In genomic region chr2:131120815-131121317, GRCh38 we compare ENCODE assay signal across 18 cellular contexts. TPM values are rescaled to one million over a fixed set of nuclear protein-coding genes. Genes with fewer than 3 reads are reported as not detected.
DNase-seq lines count a peak whose midpoint lies in the region; ATAC-seq, FAIRE-seq and TF ChIP-seq lines count a peak whose summit lies in the region.
"Had no signal": no experiment of that assay in that cellular context is flagged by ENCODE, and none has a peak within 500 bp of the region (broad histone marks: within the 10 kb centered on the region; RNA-seq: fewer than 3 reads in every experiment).

No MANE protein-coding gene starts in this region.

- TF ChIP-seq CTCF in C4-2B (conservative IDR thresholded peaks at IDR 0.05) (no peak), nephron progenitor cell (IDR thresholded peaks at IDR 0.05) (no peak)

- H3K9me3 ChIP-seq in CD4-positive, CD25-positive, alpha-beta regulatory T cell (ENCODE audit: control insufficient read depth in 2 of 2, low read length in 2 of 2): no peaks in the 10 kb centered on the region
- H3K9me3 ChIP-seq in small intestine (ENCODE audit: control insufficient read depth, low read depth): no peaks in the 10 kb centered on the region

- WGBS in small intestine, 3 donors: 92% methylated on average over 12 of the region's 12 CpGs

- no peak for DNase-seq in CD4-positive, CD25-positive, alpha-beta regulatory T cell
- no peak for DNase-seq in activated T-helper 2 cell treated with anti-CD3 and anti-CD28 coated beads, Interferon-gamma antibody, Interleukin-2, Interleukin-4, amounts not matched to agents 10 μg/mL and 5 μg/mL and 100 μg/mL, durations not matched to agents 14 hours and 24 hours and 36 hours (ENCODE audit: low spot score)
- no peak for DNase-seq in nephron progenitor cell
- no peak for DNase-seq in OCI-M2 (lab: John Stamatoyannopoulos, UW; ENCODE audit: unreplicated experiment)
- no peak for DNase-seq in small intestine
- DNase-seq in NCI-H1417 (lab: John Stamatoyannopoulos, UW): no peak
- DNase-seq: CD8-positive, alpha-beta memory T cell; MM.1S; NCI-H1105; NCI-H187; NCI-H446; NCI-H748 treated with DMSO at 0.1 percent for 48 hours had no signal

- no peak for ATAC-seq in CD4-positive, CD25-positive, alpha-beta regulatory T cell (ENCODE audit: low read depth in 2 of 2)
- ATAC-seq: HepG2, Right ventricle myocardium inferior had no signal

- H3K36me3 Mint-ChIP-seq in CD4-positive, CD25-positive, alpha-beta regulatory T cell: peaks cover 39% of the 10 kb centered on the region
- peaks cover 65% of the 10 kb centered on the region for H3K36me3 Mint-ChIP-seq in activated T-helper 2 cell treated with anti-CD3 and anti-CD28 coated beads, Interferon-gamma antibody, Interleukin-2, Interleukin-4, amounts not matched to agents 10 μg/mL and 5 μg/mL and 100 μg/mL, durations not matched to agents 14 hours and 24 hours and 36 hours (ENCODE audit: low read depth)
- H3K36me3 Mint-ChIP-seq in nephron progenitor cell (ENCODE audit: low read depth): peaks cover 64% of the 10 kb centered on the region

- H3K27ac ChIP-seq in C4-2B (peak overlapping the region; percentile 93), small intestine (ENCODE audit: low read depth in 1 of 2, low read length in 1 of 2) (no peak overlapping the region)
- H3K27ac ChIP-seq in CD4-positive, CD25-positive, alpha-beta regulatory T cell (ENCODE audit: insufficient read depth, low read length, poor library complexity, severe bottlenecking): no peak overlapping the region
- H3K27ac ChIP-seq: KMS-11 had no signal

- no peak for FAIRE-seq in small intestine (lab: Jason Lieb, UNC)
- FAIRE-seq: H54, HepG2 had no signal

- H3K27ac Mint-ChIP-seq in CD4-positive, CD25-positive, alpha-beta regulatory T cell: peak overlapping the region in 2 of 3 donors; percentile 66 to 68
- peak overlapping the region; percentile 24 for H3K27ac Mint-ChIP-seq in activated T-helper 2 cell treated with anti-CD3 and anti-CD28 coated beads, Interferon-gamma antibody, Interleukin-2, Interleukin-4, amounts not matched to agents 10 μg/mL and 5 μg/mL and 100 μg/mL, durations not matched to agents 14 hours and 24 hours and 36 hours
- peak overlapping the region; percentile 95 for H3K27ac Mint-ChIP-seq in nephron progenitor cell
- H3K27ac Mint-ChIP-seq: B cell had no signal

- peak overlapping the region in 1 of 4 donors; percentile 25 for H3K4me3 Mint-ChIP-seq in CD4-positive, CD25-positive, alpha-beta regulatory T cell
- H3K4me3 Mint-ChIP-seq in activated T-helper 2 cell treated with anti-CD3 and anti-CD28 coated beads, Interferon-gamma antibody, Interleukin-2, Interleukin-4, amounts not matched to agents 10 μg/mL and 5 μg/mL and 100 μg/mL, durations not matched to agents 14 hours and 24 hours and 36 hours (ENCODE audit: low read depth): no peak overlapping the region
- no peak overlapping the region for H3K4me3 Mint-ChIP-seq in nephron progenitor cell
- H3K4me3 Mint-ChIP-seq: B cell; CD8-positive, alpha-beta memory T cell had no signal

- intact Hi-C loops in activated T-helper 2 cell treated with anti-CD3 and anti-CD28 coated beads, Interferon-gamma antibody, Interleukin-2, Interleukin-4, amounts not matched to agents 10 μg/mL and 5 μg/mL and 100 μg/mL, durations not matched to agents 14 hours and 24 hours and 36 hours (cut with micrococcal nuclease): no loop called here

- H3K27me3 ChIP-seq in CD4-positive, CD25-positive, alpha-beta regulatory T cell (ENCODE audit: control insufficient read depth, insufficient read depth, low read length): no peaks in the 10 kb centered on the region
- no peaks in the 10 kb centered on the region for H3K27me3 ChIP-seq in small intestine (ENCODE audit: control insufficient read depth in 2 of 2, insufficient read depth in 2 of 2, low read length in 2 of 2)

- no peak overlapping the region for H3K4me3 ChIP-seq in CD4-positive, CD25-positive, alpha-beta regulatory T cell (ENCODE audit: low read depth, low read length)
- no peak overlapping the region for H3K4me3 ChIP-seq in small intestine (ENCODE audit: low read depth in 1 of 2, low read length in 2 of 2)

- H3K27me3 Mint-ChIP-seq in CD4-positive, CD25-positive, alpha-beta regulatory T cell: no peaks in the 10 kb centered on the region
- no peaks in the 10 kb centered on the region for H3K27me3 Mint-ChIP-seq in activated T-helper 2 cell treated with anti-CD3 and anti-CD28 coated beads, Interferon-gamma antibody, Interleukin-2, Interleukin-4, amounts not matched to agents 10 μg/mL and 5 μg/mL and 100 μg/mL, durations not matched to agents 14 hours and 24 hours and 36 hours (ENCODE audit: low read depth)
- H3K27me3 Mint-ChIP-seq in nephron progenitor cell (ENCODE audit: low read depth, poor library complexity): no peaks in the 10 kb centered on the region
- H3K27me3 Mint-ChIP-seq: B cell; CD8-positive, alpha-beta memory T cell had no signal

- H3K36me3 ChIP-seq in CD4-positive, CD25-positive, alpha-beta regulatory T cell (ENCODE audit: control insufficient read depth, insufficient read depth, low read length): peaks cover 41% of the 10 kb centered on the region
- H3K36me3 ChIP-seq in small intestine (ENCODE audit: control insufficient read depth in 2 of 2, insufficient read depth in 2 of 2, low read length in 2 of 2): peaks cover 2 to 4% of the 10 kb centered on the region in 2 donors

- H3K4me1 ChIP-seq in CD4-positive, CD25-positive, alpha-beta regulatory T cell (ENCODE audit: control insufficient read depth, insufficient read depth, low read length, poor library complexity, severe bottlenecking): no peaks in the 10 kb centered on the region
- no peaks in the 10 kb centered on the region for H3K4me1 ChIP-seq in small intestine (ENCODE audit: control insufficient read depth in 2 of 2, insufficient read depth in 1 of 2, low read depth in 1 of 2, low read length in 1 of 2)

- peaks cover 16 to 44% (median 31%) of the 10 kb centered on the region in 4 donors for H3K4me1 Mint-ChIP-seq in CD4-positive, CD25-positive, alpha-beta regulatory T cell
- H3K4me1 Mint-ChIP-seq in activated T-helper 2 cell treated with anti-CD3 and anti-CD28 coated beads, Interferon-gamma antibody, Interleukin-2, Interleukin-4, amounts not matched to agents 10 μg/mL and 5 μg/mL and 100 μg/mL, durations not matched to agents 14 hours and 24 hours and 36 hours (ENCODE audit: low read depth): peaks cover 10% of the 10 kb centered on the region
- H3K4me1 Mint-ChIP-seq in nephron progenitor cell: peaks cover 17% of the 10 kb centered on the region

- no peaks in the 10 kb centered on the region for H3K9me3 Mint-ChIP-seq in CD4-positive, CD25-positive, alpha-beta regulatory T cell
- H3K9me3 Mint-ChIP-seq in activated T-helper 2 cell treated with anti-CD3 and anti-CD28 coated beads, Interferon-gamma antibody, Interleukin-2, Interleukin-4, amounts not matched to agents 10 μg/mL and 5 μg/mL and 100 μg/mL, durations not matched to agents 14 hours and 24 hours and 36 hours: no peaks in the 10 kb centered on the region
- no peaks in the 10 kb centered on the region for H3K9me3 Mint-ChIP-seq in nephron progenitor cell
- H3K9me3 Mint-ChIP-seq: CD8-positive, alpha-beta memory T cell had no signal

RNA-seq across cellular contexts. Expression of gene PLEKHB2, which starts 15.7 kb away (rescaled TPM):
- 85.5 TPM for total RNA-seq in CD4-positive, CD25-positive, alpha-beta regulatory T cell
- polyA plus RNA-seq in CD4-positive, CD25-positive, alpha-beta regulatory T cell: 10 to 100 TPM; 64.3 to 75.2 (median 71.5) TPM
- 72.3 and 72.9 TPM in 2 replicates for total RNA-seq in activated T-helper 2 cell treated with anti-CD3 and anti-CD28 coated beads, Interferon-gamma antibody, Interleukin-2, Interleukin-4, amounts not matched to agents 10 μg/mL and 5 μg/mL and 100 μg/mL, durations not matched to agents 14 hours and 24 hours and 36 hours
- polyA plus RNA-seq in small intestine: 10 to 100 TPM; 40.3 to 78.7 (median 54.0) TPM

RNA-seq across cellular contexts. Expression of gene FAM168B, which starts 27.6 kb away (rescaled TPM):
- total RNA-seq in CD4-positive, CD25-positive, alpha-beta regulatory T cell: 72.1 TPM
- polyA plus RNA-seq in CD4-positive, CD25-positive, alpha-beta regulatory T cell: 10 to 100 TPM; 33.6 to 45.5 (median 39.5) TPM
- 69.0 and 70.3 TPM in 2 replicates for total RNA-seq in activated T-helper 2 cell treated with anti-CD3 and anti-CD28 coated beads, Interferon-gamma antibody, Interleukin-2, Interleukin-4, amounts not matched to agents 10 μg/mL and 5 μg/mL and 100 μg/mL, durations not matched to agents 14 hours and 24 hours and 36 hours
- polyA plus RNA-seq in small intestine: 10 to 100 TPM; 25.5 to 45.2 (median 30.8) TPM

Comparison
In these comparisons a context has a peak if more than half of its experiments do, and no peak if none do; other contexts are left out.
1. H3K27ac Mint-ChIP-seq: peak in every context shown above with its lines; median percentile 95 in nephron progenitor cell; 67 in CD4-positive, CD25-positive, alpha-beta regulatory T cell; 24 in activated T-helper 2 cell treated with anti-CD3 and anti-CD28 coated beads, Interferon-gamma antibody, Interleukin-2, Interleukin-4, amounts not matched to agents 10 μg/mL and 5 μg/mL and 100 μg/mL, durations not matched to agents 14 hours and 24 hours and 36 hours.